31 cellular contexts compared by ENCODE assay signal in genomic region chr11:1106387-1106786, GRCh38. TPM values are rescaled to one million over a fixed set of nuclear protein-coding genes. Genes with fewer than 3 reads are reported as not detected.
"Had no signal": no experiment of that assay in that cellular context is flagged by ENCODE, and none has a peak within 500 bp of the region (broad histone marks: within the 10 kb centered on the region; RNA-seq: fewer than 3 reads in every experiment).

No MANE protein-coding gene starts in this region.

- H3K4me3 ChIP-seq: stomach, suprapubic skin, testis, thoracic aorta, thyroid gland, tibial artery, tibial nerve, transverse colon, upper lobe of left lung, upper lobe of right lung, uterus, vagina had no signal

- ATAC-seq: stimulated activated effector memory CD8-positive, alpha-beta T cell treated with anti-CD3 and anti-CD28 coated beads, Interleukin-12 subunit alpha, Interleukin-12 subunit beta, amount 100 ng/mL, for 72 hours; stimulated activated memory B cell treated with anti-CD40 and anti-IgM and Interleukin-4, amounts not matched to agents 10 μg/mL and 1 μg/mL and 100 μg/mL, for 72 hours; stimulated activated naive B cell treated with anti-CD40 and anti-IgM and Interleukin-4, amounts not matched to agents 10 μg/mL and 1 μg/mL and 100 μg/mL, for 72 hours; stimulated activated naive CD8-positive, alpha-beta T cell treated with anti-CD3 and anti-CD28 coated beads, Interleukin-15, amount 100 ng/mL, for 72 hours; stimulated activated naive CD8-positive, alpha-beta T cell treated with anti-CD3 and anti-CD28 coated beads, Interleukin-15, Interleukin-2, amounts not matched to agents 100 U/mL and 50 U/mL, for 24 hours; upper lobe of right lung had no signal

- H3K27ac ChIP-seq: stomach, suprapubic skin, testis, thoracic aorta, thyroid gland, tibial artery, tibial nerve, transverse colon, upper lobe of left lung, upper lobe of right lung, uterus, vagina had no signal

- FAIRE-seq: urothelium cell line had no signal

- DNase-seq: stimulated activated CD4-positive, alpha-beta T cell treated with anti-CD3 and anti-CD28 coated beads, Interleukin-2, amount 100 ng/mL, for 48 hours; stimulated activated CD4-positive, alpha-beta T cell treated with anti-CD3 and anti-CD28 coated beads, Interleukin-4, amount 100 ng/mL, for 1 hour; stimulated activated CD4-positive, alpha-beta T cell treated with anti-CD3 and anti-CD28 coated beads, Interleukin-4, amount 100 ng/mL, for 24 hours; stimulated activated CD4-positive, alpha-beta T cell treated with anti-CD3 and anti-CD28 coated beads, Interleukin-4, amount 100 ng/mL, for 4 hours; stimulated activated CD8-positive, alpha-beta memory T cell treated with anti-CD3 and anti-CD28 coated beads, Interleukin-4, amount 100 ng/mL, for 48 hours; stimulated activated naive B cell treated with anti-CD40 and anti-IgM and Interleukin-4, amounts not matched to agents 10 μg/mL and 1 μg/mL and 100 μg/mL, for 72 hours; stimulated activated naive CD4-positive, alpha-beta T cell; stimulated activated naive CD4-positive, alpha-beta T cell treated with Interleukin-2 at 50 U/mL for 16 hours; stimulated activated naive CD8-positive, alpha-beta T cell treated with anti-CD3 and anti-CD28 coated beads, Interleukin-15, amount 100 ng/mL, for 72 hours; stimulated activated naive CD8-positive, alpha-beta T cell treated with anti-CD3 and anti-CD28 coated beads, Interleukin-15, Interleukin-2, amounts not matched to agents 100 U/mL and 50 U/mL, for 24 hours; stomach; substantia nigra; testis; thyroid gland; tibial artery; transverse colon; trophoblast cell; upper lobe of left lung; upper lobe of right lung; uterus had no signal

- H3K27me3 ChIP-seq: testis, thyroid gland, transverse colon, upper lobe of left lung, uterus, vagina had no signal

- H3K9me3 ChIP-seq: stomach, suprapubic skin, testis, thoracic aorta, thyroid gland, tibial artery, tibial nerve, transverse colon, upper lobe of left lung, upper lobe of right lung, uterus, vagina had no signal

- H3K36me3 ChIP-seq: stomach, suprapubic skin, thoracic aorta, thyroid gland, tibial artery, tibial nerve, transverse colon, upper lobe of left lung, upper lobe of right lung, uterus, vagina had no signal

- H3K4me1 ChIP-seq: stomach, suprapubic skin, testis, thyroid gland, tibial artery, tibial nerve, transverse colon, upper lobe of left lung, upper lobe of right lung, uterus, vagina had no signal

RNA-seq across cellular contexts. Expression of gene MUC2, which starts 31.7 kb away (rescaled TPM):
- total RNA-seq: temporal lobe, thoracic aorta, thyroid gland, tibial nerve, upper lobe of right lung, urinary bladder, vagina had no signal
- polyA plus RNA-seq: stomach had no signal

RNA-seq across cellular contexts. Expression of gene MUC5AC, which starts 51.4 kb away (rescaled TPM):
- total RNA-seq: subcutaneous adipose tissue, suprapubic skin, thyroid gland, tibial nerve, transverse colon, upper lobe of right lung, ureter, urinary bladder, vagina had no signal
- polyA plus RNA-seq: urinary bladder had no signal
